In genomic region chr2:204900487-204900886, GRCh38 we compare ENCODE assay signal across 19 cellular contexts.
DNase-seq lines count a peak whose midpoint lies in the region; ATAC-seq, FAIRE-seq and TF ChIP-seq lines count a peak whose summit lies in the region.
"Had no signal": no experiment of that assay in that cellular context is flagged by ENCODE, and none has a peak within 500 bp of the region (broad histone marks: within the 10 kb centered on the region; RNA-seq: fewer than 3 reads in every experiment).

No MANE protein-coding gene starts in this region.

- peak overlapping the region; percentile 48 for H3K4me3 Mint-ChIP-seq in Caco-2 (ENCODE audit: unreplicated experiment)
- peak overlapping the region; percentile 54 for H3K4me3 Mint-ChIP-seq in HFFc6
- H3K4me3 Mint-ChIP-seq in activated T-helper 1 cell treated with anti-CD3 and anti-CD28 coated beads, Interleukin-12 subunit alpha, Interleukin-12 subunit beta, Interleukin-2, Interleukin-4 antibody, amounts not matched to agents 30 ng/mL and 10 ng/mL and 1 ng/mL, durations not matched to agents 14 hours and 24 hours and 36 hours: no peak overlapping the region
- H3K4me3 Mint-ChIP-seq: activated naive CD8-positive, alpha-beta T cell had no signal

- CTCF ChIA-PET in Caco-2 (lab: Charles Lee): no interaction called here

- H3K27ac Mint-ChIP-seq in Caco-2 (ENCODE audit: unreplicated experiment) (peak overlapping the region; percentile 77), HFFc6 (no peak overlapping the region)
- H3K27ac Mint-ChIP-seq in activated T-helper 1 cell treated with anti-CD3 and anti-CD28 coated beads, Interleukin-12 subunit alpha, Interleukin-12 subunit beta, Interleukin-2, Interleukin-4 antibody, amounts not matched to agents 30 ng/mL and 10 ng/mL and 1 ng/mL, durations not matched to agents 14 hours and 24 hours and 36 hours: peak overlapping the region; percentile 46
- H3K27ac Mint-ChIP-seq: activated naive CD8-positive, alpha-beta T cell had no signal

- no peak for TF ChIP-seq EP300 in tibial nerve (IDR thresholded peaks at IDR 0.05)

- TF ChIP-seq POLR2A in tibial nerve (IDR thresholded peaks at IDR 0.05): no peak

- peaks cover 10% of the 10 kb centered on the region; the same call in 1 of the 2 replicates for H3K9me3 ChIP-seq in Caco-2
- H3K9me3 ChIP-seq in tibial nerve: peaks cover 0 to 8% (median 2%) of the 10 kb centered on the region in 4 donors
- H3K9me3 ChIP-seq: BLaER1, breast epithelium had no signal

- peak; percentile 62 to 83 for DNase-seq in Caco-2
- DNase-seq in HFFc6: no peak
- DNase-seq in activated T-helper 1 cell treated with anti-CD3 and anti-CD28 coated beads, Interleukin-12 subunit alpha, Interleukin-12 subunit beta, Interleukin-2, Interleukin-4 antibody, amounts not matched to agents 30 ng/mL and 10 ng/mL and 1 ng/mL, durations not matched to agents 14 hours and 24 hours and 36 hours (ENCODE audit: low spot score): no peak
- DNase-seq in left kidney (ENCODE audit: low read depth, low spot score): peak; percentile 21
- no peak for DNase-seq in HUDEP-2 (lab: John Stamatoyannopoulos, UW; ENCODE audit: unreplicated experiment in 76 of 76)
- DNase-seq in tibial nerve (ENCODE audit: low spot score in 2 of 2): no peak
- no peak for DNase-seq in frontal cortex (ENCODE audit: low spot score in 2 of 2)
- DNase-seq: activated T-cell treated with anti-CD3 and anti-CD28 coated beads, Interleukin-2, amount 50 U/mL, for 1 hour; DND-41; NCI-H2171 treated with DMSO at 0.1 percent for 48 hours; NK-92 treated with Interleukin-12 subunit alpha and Interleukin-12 subunit beta, amount 100 ng/mL, for 24 hours; occipital lobe; stimulated activated CD4-positive, alpha-beta T cell treated with anti-CD3 and anti-CD28 coated beads, Interleukin-4, amount 100 ng/mL, for 4 hours; T-helper 9 cell had no signal

- H3K4me3 ChIP-seq in Caco-2 (ENCODE audit: low read depth, low read length) (no peak overlapping the region), tibial nerve (no peak overlapping the region)
- H3K4me3 ChIP-seq: BLaER1, breast epithelium had no signal

- BruUV-seq in Caco-2 (replicated peaks; lab: Mats Ljungman, UMichigan): no TSS peak

- H3K27me3 Mint-ChIP-seq in Caco-2 (ENCODE audit: insufficient read depth, unreplicated experiment): no peaks in the 10 kb centered on the region
- H3K27me3 Mint-ChIP-seq in HFFc6 (ENCODE audit: insufficient read depth): no peaks in the 10 kb centered on the region; the same call in 1 of the 2 replicates
- H3K27me3 Mint-ChIP-seq in activated T-helper 1 cell treated with anti-CD3 and anti-CD28 coated beads, Interleukin-12 subunit alpha, Interleukin-12 subunit beta, Interleukin-2, Interleukin-4 antibody, amounts not matched to agents 30 ng/mL and 10 ng/mL and 1 ng/mL, durations not matched to agents 14 hours and 24 hours and 36 hours (ENCODE audit: insufficient read depth): no peaks in the 10 kb centered on the region
- H3K27me3 Mint-ChIP-seq: activated naive CD8-positive, alpha-beta T cell had no signal

- TF ChIP-seq CTCF in Caco-2 (IDR thresholded peaks at IDR 0.05; ENCODE audit: insufficient read depth in 1 of 2, low read depth in 1 of 2, low read length in 1 of 2, severe bottlenecking in 1 of 2, unreplicated experiment in 1 of 2): no peak
- TF ChIP-seq CTCF in HFFc6 (IDR thresholded peaks at IDR 0.05): no peak
- TF ChIP-seq CTCF in tibial nerve (IDR thresholded peaks at IDR 0.05): no peak

- ATAC-seq in GM18858 (IDR thresholded peaks at IDR 0.05; ENCODE audit: unreplicated experiment): no peak
- ATAC-seq: left colon had no signal

- H3K27ac ChIP-seq in tibial nerve: no peak overlapping the region
- H3K27ac ChIP-seq: BLaER1, breast epithelium had no signal

- peaks cover 39% of the 10 kb centered on the region for H3K4me1 Mint-ChIP-seq in Caco-2 (ENCODE audit: low read depth, unreplicated experiment)
- peaks cover 30% of the 10 kb centered on the region for H3K4me1 Mint-ChIP-seq in HFFc6 (ENCODE audit: low read depth)
- peaks cover 50% of the 10 kb centered on the region for H3K4me1 Mint-ChIP-seq in activated T-helper 1 cell treated with anti-CD3 and anti-CD28 coated beads, Interleukin-12 subunit alpha, Interleukin-12 subunit beta, Interleukin-2, Interleukin-4 antibody, amounts not matched to agents 30 ng/mL and 10 ng/mL and 1 ng/mL, durations not matched to agents 14 hours and 24 hours and 36 hours (ENCODE audit: low read depth)

- FAIRE-seq in frontal cortex (lab: Jason Lieb, UNC): no peak

- H3K4me1 ChIP-seq in Caco-2 (peaks cover 26% of the 10 kb centered on the region), tibial nerve (peaks cover 0 to 7% (median 0%) of the 10 kb centered on the region in 4 donors)
- H3K4me1 ChIP-seq: BLaER1, breast epithelium had no signal

- H3K9me3 Mint-ChIP-seq in Caco-2 (ENCODE audit: unreplicated experiment) (peaks cover 21% of the 10 kb centered on the region), HFFc6 (peaks cover 12% of the 10 kb centered on the region)
- peaks cover 23% of the 10 kb centered on the region for H3K9me3 Mint-ChIP-seq in activated T-helper 1 cell treated with anti-CD3 and anti-CD28 coated beads, Interleukin-12 subunit alpha, Interleukin-12 subunit beta, Interleukin-2, Interleukin-4 antibody, amounts not matched to agents 30 ng/mL and 10 ng/mL and 1 ng/mL, durations not matched to agents 14 hours and 24 hours and 36 hours

- H3K27me3 ChIP-seq in Caco-2 (replicated peaks; ENCODE audit: control insufficient read depth, insufficient read depth, low read length) (no peaks in the 10 kb centered on the region), tibial nerve (no peaks in the 10 kb centered on the region)
- H3K27me3 ChIP-seq: BLaER1, breast epithelium had no signal

- H3K36me3 ChIP-seq in Caco-2 (ENCODE audit: control insufficient read depth, insufficient read depth, low read length) (peaks cover 2% of the 10 kb centered on the region; the same call in 1 of the 2 replicates), tibial nerve (no peaks in the 10 kb centered on the region)
- H3K36me3 ChIP-seq: BLaER1, breast epithelium had no signal

- peaks cover 29% of the 10 kb centered on the region for H3K36me3 Mint-ChIP-seq in Caco-2 (ENCODE audit: insufficient read depth, unreplicated experiment)
- peaks cover 16% of the 10 kb centered on the region for H3K36me3 Mint-ChIP-seq in HFFc6 (ENCODE audit: low read depth)
- H3K36me3 Mint-ChIP-seq in activated T-helper 1 cell treated with anti-CD3 and anti-CD28 coated beads, Interleukin-12 subunit alpha, Interleukin-12 subunit beta, Interleukin-2, Interleukin-4 antibody, amounts not matched to agents 30 ng/mL and 10 ng/mL and 1 ng/mL, durations not matched to agents 14 hours and 24 hours and 36 hours (ENCODE audit: low read depth): peaks cover 12% of the 10 kb centered on the region

- intact Hi-C loops in Caco-2 (cut with micrococcal nuclease; ENCODE audit: unreplicated experiment): loop anchor here (1.0 to 5.0 kb wide), 6 partner anchors 12 to 780 kb away; no protein-coding TSS in a partner anchor
- intact Hi-C loops in activated T-helper 1 cell treated with anti-CD3 and anti-CD28 coated beads, Interleukin-12 subunit alpha, Interleukin-12 subunit beta, Interleukin-2, Interleukin-4 antibody, amounts not matched to agents 30 ng/mL and 10 ng/mL and 1 ng/mL, durations not matched to agents 14 hours and 24 hours and 36 hours (cut with micrococcal nuclease): loop anchor here (1.0 to 5.0 kb wide), 3 partner anchors 47 to 177 kb away; no protein-coding TSS in a partner anchor

- WGBS in tibial nerve, 2 donors: 28 to 32% methylated on average over 2 of the region's 2 CpGs

- POLR2A ChIA-PET in Caco-2 (lab: Charles Lee): no interaction called here

Comparison
In these comparisons a context has a peak if more than half of its experiments do, and no peak if none do; other contexts are left out.
1. DNase-seq: peak in Caco-2 (2 of 2) and left kidney (single experiment); none in HFFc6 (single experiment), activated T-helper 1 cell treated with anti-CD3 and anti-CD28 coated beads, Interleukin-12 subunit alpha, Interleukin-12 subunit beta, Interleukin-2, Interleukin-4 antibody, amounts not matched to agents 30 ng/mL and 10 ng/mL and 1 ng/mL, durations not matched to agents 14 hours and 24 hours and 36 hours (single experiment), HUDEP-2 (0 of 76), tibial nerve (0 of 2) and frontal cortex (0 of 2).